Comparison of ENCODE assay signal across 11 cellular contexts in the genomic region with DNA sequence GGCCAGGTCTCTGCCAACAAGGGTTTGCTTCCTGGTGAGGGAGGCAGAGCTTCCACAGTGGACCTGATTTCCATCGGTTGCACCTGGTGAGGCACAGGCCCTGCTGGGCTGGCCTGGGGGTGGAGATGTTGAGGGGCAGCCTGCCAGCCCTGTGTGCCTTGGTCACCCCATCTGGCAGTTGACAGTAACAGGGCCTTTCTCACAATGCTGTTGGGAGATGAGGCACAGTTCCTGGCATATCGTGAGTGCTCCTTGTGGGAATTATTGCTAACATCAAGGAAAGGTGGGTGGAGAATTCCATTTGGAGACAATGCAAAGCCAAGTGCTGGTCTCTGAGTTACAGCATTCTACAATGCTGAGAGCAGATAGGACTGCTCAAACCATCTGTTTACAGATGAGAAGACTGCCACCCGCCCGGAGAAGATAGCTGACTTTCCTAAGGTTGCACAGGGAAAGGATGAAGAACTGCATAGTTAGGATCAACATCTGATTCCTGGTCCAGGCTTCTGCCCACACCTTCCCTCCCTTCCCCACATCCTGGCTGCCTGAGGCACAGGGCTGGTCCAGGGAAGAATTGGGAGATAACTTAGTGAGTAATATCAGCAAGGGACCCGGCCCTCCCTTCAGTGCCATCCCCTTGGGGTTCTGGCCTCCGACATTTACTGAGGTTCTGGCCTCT. TPM values are rescaled to one million over a fixed set of nuclear protein-coding genes. Genes with fewer than 3 reads are reported as not detected.
DNase-seq lines count a peak whose midpoint lies in the region; ATAC-seq and TF ChIP-seq lines count a peak whose summit lies in the region.
"Had no signal": no experiment of that assay in that cellular context is flagged by ENCODE, and none has a peak within 500 bp of the region (broad histone marks: within the 10 kb centered on the region; RNA-seq: fewer than 3 reads in every experiment).

No MANE protein-coding gene starts in this region.

- CTCF ChIA-PET in HCT116 (lab: Charles Lee), result no interaction called here

- POLR2A ChIA-PET in HCT116 (lab: Charles Lee), result interaction anchor here (1.4 kb wide), 1 partner anchor 118 kb away, joined by 3 read pairs; a partner anchor contains a TSS

- no TSS peak for BruUV-seq in HCT116 (replicated peaks; lab: Mats Ljungman, UMichigan)

- TF ChIP-seq CTCF in HCT116 (IDR thresholded peaks at IDR 0.05 in 2 of 3, conservative IDR thresholded peaks at IDR 0.05 in 1 of 3; ENCODE audit: borderline replicate concordance in 1 of 3, insufficient read depth in 1 of 3, low read depth in 2 of 3, low read length in 2 of 3) (no peak), brain (conservative IDR thresholded peaks at IDR 0.05) (no peak), kidney epithelial cell (IDR thresholded peaks at IDR 0.05; ENCODE audit: insufficient read depth, low read length, poor library complexity, severe bottlenecking) (no peak)

- H4K20me1 ChIP-seq in HCT116 (ENCODE audit: insufficient read depth), result no peaks in the 10 kb centered on the region

- H3K4me1 ChIP-seq in HCT116 (ENCODE audit: control insufficient read depth in 1 of 2, insufficient read depth in 2 of 2, low read length in 2 of 2), result peaks cover 8 to 51% of the 10 kb centered on the region in 2 experiments; a peak in 3 of 4 replicates
- peaks cover 6 to 26% (median 18%) of the 10 kb centered on the region in 3 donors for H3K4me1 ChIP-seq in skeletal muscle tissue (ENCODE audit: control insufficient read depth in 3 of 3, insufficient read depth in 3 of 3, low read length in 3 of 3)

- H3K79me2 ChIP-seq in HCT116 (ENCODE audit: insufficient read depth, low read length), result peaks cover 13% of the 10 kb centered on the region; the same call in 1 of the 2 replicates

- H3K27me3 ChIP-seq in HCT116 (ENCODE audit: insufficient read depth, low read length) (no peaks in the 10 kb centered on the region), kidney epithelial cell (ENCODE audit: control insufficient read depth, insufficient read depth, low read length) (no peaks in the 10 kb centered on the region), skeletal muscle tissue (ENCODE audit: control insufficient read depth in 3 of 3, insufficient read depth in 3 of 3, low read length in 3 of 3) (peaks cover 3 to 9% (median 4%) of the 10 kb centered on the region in 3 donors)

- TF ChIP-seq POLR2A in HCT116 (IDR thresholded peaks at IDR 0.05; ENCODE audit: borderline replicate concordance, extremely low read depth, insufficient read depth, insufficient read length), result no peak

- no peaks in the 10 kb centered on the region for H3K9me3 ChIP-seq in HCT116 (ENCODE audit: control insufficient read depth in 1 of 2, insufficient read depth in 1 of 2, low read depth in 1 of 2, low read length in 2 of 2)
- H3K9me3 ChIP-seq in skeletal muscle tissue (ENCODE audit: control insufficient read depth in 3 of 3, low read length in 3 of 3), result no peaks in the 10 kb centered on the region

- DNase-seq in HCT116 (ENCODE audit: low read depth, low spot score), result no peak
- DNase-seq in kidney epithelial cell (ENCODE audit: low read depth), result no peak
- DNase-seq in effector CD8-positive, alpha-beta T cell (lab: John Stamatoyannopoulos, UW), result no peak
- no peak for DNase-seq in RPMI8226
- DNase-seq in activated naive CD4-positive, alpha-beta T cell treated with Interleukin-2 at 50 U/mL for 16 hours, result no peak
- DNase-seq: activated naive CD4-positive, alpha-beta T cell treated with anti-CD3 and anti-CD28 coated beads, Interleukin-2, amount 50 U/mL, for 16 hours; Karpas-422; naive thymus-derived CD4-positive, alpha-beta T cell had no signal

- H3K27ac ChIP-seq in HCT116 (ENCODE audit: low read depth, low read length), result peak overlapping the region; percentile 66; the same call in 1 of the 2 replicates
- H3K27ac ChIP-seq in skeletal muscle tissue (ENCODE audit: low read depth, low read length), result peak overlapping the region; percentile 98

- peak overlapping the region; percentile 96 to 98 (median 98) for H3K4me3 Mint-ChIP-seq in brain

- no peak for ATAC-seq in HCT116
- no peak for ATAC-seq in GM21515 (IDR thresholded peaks at IDR 0.05; ENCODE audit: unreplicated experiment)
- ATAC-seq: naive thymus-derived CD4-positive, alpha-beta T cell had no signal

- peak overlapping the region; percentile 84 to 98 for H3K4me3 ChIP-seq in HCT116 (replicated peaks in 1 of 2; ENCODE audit: low read depth in 1 of 2, low read length in 2 of 2)
- H3K4me3 ChIP-seq in kidney epithelial cell (ENCODE audit: low read depth, low read length), result peak overlapping the region; percentile 80
- peak overlapping the region in 2 of 3 donors; percentile 36 to 87 for H3K4me3 ChIP-seq in skeletal muscle tissue (ENCODE audit: low read length in 3 of 3)

- H3K36me3 Mint-ChIP-seq in brain, result no peaks in the 10 kb centered on the region

- intact Hi-C loops in HCT116 (cut with micrococcal nuclease), result no loop called here

- peaks cover 0 to 3% (median 0%) of the 10 kb centered on the region in 5 experiments for H3K9me3 Mint-ChIP-seq in brain

- no peaks in the 10 kb centered on the region for H3K36me3 ChIP-seq in HCT116 (ENCODE audit: control insufficient read depth in 1 of 2, insufficient read depth in 2 of 2, low read length in 2 of 2)
- H3K36me3 ChIP-seq in kidney epithelial cell (ENCODE audit: control insufficient read depth, insufficient read depth, low read length), result no peaks in the 10 kb centered on the region
- no peaks in the 10 kb centered on the region for H3K36me3 ChIP-seq in skeletal muscle tissue (ENCODE audit: control insufficient read depth in 3 of 3, insufficient read depth in 3 of 3, low read length in 3 of 3)

- H3K9me2 ChIP-seq in HCT116 (ENCODE audit: insufficient read depth), result no peaks in the 10 kb centered on the region

- peaks cover 8% of the 10 kb centered on the region for H3K27me3 Mint-ChIP-seq in brain

- H3K9ac ChIP-seq in HCT116 (ENCODE audit: low read length) (peak overlapping the region; percentile 87; the same call in 1 of the 2 replicates), skeletal muscle tissue (ENCODE audit: low read depth in 1 of 3, low read length in 3 of 3) (peak overlapping the region in 2 of 3 donors; percentile 96 to 98)

- TF ChIP-seq RAD21 in HCT116 (IDR thresholded peaks at IDR 0.05; ENCODE audit: low read depth), result no peak

- H3K4me1 Mint-ChIP-seq in brain, result peaks cover 69% of the 10 kb centered on the region

- H3K27ac Mint-ChIP-seq in brain, result peak overlapping the region; percentile 90 to 99 (median 99)
- H3K27ac Mint-ChIP-seq: naive thymus-derived CD4-positive, alpha-beta T cell had no signal

- RAD21 ChIA-PET in HCT116 (lab: Charles Lee; ENCODE audit: low non-redundant PET in 1 of 2, low total read pairs in 2 of 2, uncharacterized antibody in 2 of 2, unreplicated experiment in 2 of 2), result no interaction called here

- no peak overlapping the region for H2AFZ ChIP-seq in HCT116 (ENCODE audit: low read depth, low read length, poor library complexity, severe bottlenecking)

- H3K4me2 ChIP-seq in HCT116 (ENCODE audit: low read length), result peak overlapping the region; percentile 97

TF ChIP-seq in HCT116, 20 proteins besides CTCF, POLR2A, EP300 and RAD21:
- TF ChIP-seq POLR2AphosphoS5 (IDR thresholded peaks at IDR 0.05; ENCODE audit: low read depth, low read length), result no peak
- TF ChIP-seq CBX3 (IDR thresholded peaks at IDR 0.05; ENCODE audit: low read depth), result no peak
- TF ChIP-seq, protein P1, sequence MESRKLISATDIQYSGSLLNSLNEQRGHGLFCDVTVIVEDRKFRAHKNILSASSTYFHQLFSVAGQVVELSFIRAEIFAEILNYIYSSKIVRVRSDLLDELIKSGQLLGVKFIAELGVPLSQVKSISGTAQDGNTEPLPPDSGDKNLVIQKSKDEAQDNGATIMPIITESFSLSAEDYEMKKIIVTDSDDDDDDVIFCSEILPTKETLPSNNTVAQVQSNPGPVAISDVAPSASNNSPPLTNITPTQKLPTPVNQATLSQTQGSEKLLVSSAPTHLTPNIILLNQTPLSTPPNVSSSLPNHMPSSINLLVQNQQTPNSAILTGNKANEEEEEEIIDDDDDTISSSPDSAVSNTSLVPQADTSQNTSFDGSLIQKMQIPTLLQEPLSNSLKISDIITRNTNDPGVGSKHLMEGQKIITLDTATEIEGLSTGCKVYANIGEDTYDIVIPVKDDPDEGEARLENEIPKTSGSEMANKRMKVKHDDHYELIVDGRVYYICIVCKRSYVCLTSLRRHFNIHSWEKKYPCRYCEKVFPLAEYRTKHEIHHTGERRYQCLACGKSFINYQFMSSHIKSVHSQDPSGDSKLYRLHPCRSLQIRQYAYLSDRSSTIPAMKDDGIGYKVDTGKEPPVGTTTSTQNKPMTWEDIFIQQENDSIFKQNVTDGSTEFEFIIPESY (IDR thresholded peaks at IDR 0.05; ENCODE audit: extremely low read depth, insufficient replicate concordance, low read length), result no peak
- no peak for TF ChIP-seq FOSL1 (IDR thresholded peaks at IDR 0.05; ENCODE audit: low read depth)
- TF ChIP-seq SIN3A (IDR thresholded peaks at IDR 0.05; ENCODE audit: low read depth), result no peak
- no peak for TF ChIP-seq SP1 (IDR thresholded peaks at IDR 0.05; ENCODE audit: low read depth)
- no peak for TF ChIP-seq EGR1 (IDR thresholded peaks at IDR 0.05; ENCODE audit: low read depth)
- no peak for TF ChIP-seq YY1 (IDR thresholded peaks at IDR 0.05; ENCODE audit: extremely low read depth, insufficient replicate concordance, low read depth, low read length)
- TF ChIP-seq TCF7L2 (IDR thresholded peaks at IDR 0.05; ENCODE audit: borderline replicate concordance, extremely low read depth, insufficient read depth, insufficient read length), result no peak

RNA-seq across cellular contexts. Expression of a gene that starts 1.8 kb away (rescaled TPM):
- total RNA-seq in HCT116 (2021; ENCODE audit: unreplicated experiment) (50.1 TPM), kidney epithelial cell (105 and 131 TPM in 2 replicates), skeletal muscle tissue (2.1 TPM)
- 90.0 and 93.0 TPM in 2 replicates for polyA plus RNA-seq in HCT116 (2012)
- polyA plus RNA-seq in brain (ENCODE audit: insufficient read depth, low read depth, low replicate concordance), result 64.8 TPM
- polyA plus RNA-seq: naive thymus-derived CD4-positive, alpha-beta T cell had no signal

RNA-seq across cellular contexts. Expression of a gene that starts 42.0 kb away (rescaled TPM):
- not detected for total RNA-seq in HCT116 (2021; ENCODE audit: unreplicated experiment)
- polyA plus RNA-seq in HCT116 (2012), result 0.14 and 0.20 TPM in 2 replicates
- polyA plus RNA-seq in brain (ENCODE audit: insufficient read depth, low read depth, low replicate concordance), result 42.1 TPM
- total RNA-seq in kidney epithelial cell, result 2.1 and 9.1 TPM in 2 replicates
- 201 TPM for total RNA-seq in skeletal muscle tissue
- polyA plus RNA-seq: naive thymus-derived CD4-positive, alpha-beta T cell had no signal

Comparison
In these comparisons a context has a peak if more than half of its experiments do, and no peak if none do; other contexts are left out.
1. RNA of a gene that starts 1.8 kb away (total RNA-seq): 105 to 131 TPM in kidney epithelial cell and 50.1 TPM in HCT116 (single experiment); 2.1 TPM in skeletal muscle tissue (single experiment); every median in the first group is over 10 times any median in the second.
2. RNA of a gene that starts 42.0 kb away (total RNA-seq): 201 TPM in skeletal muscle tissue (single experiment); 2.1 to 9.1 TPM in kidney epithelial cell and not detected in HCT116 (single experiment); every median in the first group is over 10 times any median in the second.
3. Peak in every context shown above with its lines, with median percentiles within 50 percentile points of each other: H3K4me3 ChIP-seq.